16 cellular contexts compared by ENCODE assay signal in genomic region chr9:16718296-16718695, GRCh38.
DNase-seq lines count a peak whose midpoint lies in the region; ATAC-seq and TF ChIP-seq lines count a peak whose summit lies in the region.
"Had no signal": no experiment of that assay in that cellular context is flagged by ENCODE, and none has a peak within 500 bp of the region (broad histone marks: within the 10 kb centered on the region; RNA-seq: fewer than 3 reads in every experiment).

No MANE protein-coding gene starts in this region.

- H4K91ac ChIP-seq in H9 (ENCODE audit: insufficient read length, low read depth, low read length) = no peak overlapping the region

- DNase-seq in H9 (no peak), adipocyte (ENCODE audit: low read depth) (no peak), uterus (no peak), right cardiac atrium (no peak), PC-3 (no peak)
- DNase-seq: CD8-positive, alpha-beta memory T cell; NCI-H1092; NCI-H226; NCI-H526 treated with DMSO at 0.1 percent for 48 hours; NK-92 treated with Interleukin-12 subunit alpha and Interleukin-12 subunit beta, amount 100 ng/mL, for 24 hours; OCI-M1 had no signal

- H3K9me2 ChIP-seq in PC-3 (replicated peaks; ENCODE audit: low read length) = no peaks in the 10 kb centered on the region

- H3K23me2 ChIP-seq in H9 (ENCODE audit: insufficient read length, low read depth, low read length, poor library complexity, severe bottlenecking) = no peaks in the 10 kb centered on the region

- no peak overlapping the region for H2BK20ac ChIP-seq in H9 (ENCODE audit: low read depth, low read length, poor library complexity, severe bottlenecking)

- no peak overlapping the region for H2AK5ac ChIP-seq in H9 (ENCODE audit: insufficient read length, low read length)

- no peak overlapping the region for H2BK15ac ChIP-seq in H9 (ENCODE audit: low read depth, low read length)

- H3K9me3 Mint-ChIP-seq in H9 = no peaks in the 10 kb centered on the region
- H3K9me3 Mint-ChIP-seq in stimulated activated memory B cell treated with anti-CD40 and anti-IgM and Interleukin-4, amounts not matched to agents 10 μg/mL and 1 μg/mL and 100 μg/mL, for 72 hours = no peaks in the 10 kb centered on the region

- H2BK120ac ChIP-seq in H9 (ENCODE audit: low read depth, low read length, poor library complexity, severe bottlenecking) = no peak overlapping the region

- H2AFZ ChIP-seq in H9 (ENCODE audit: low read length) (no peak overlapping the region), PC-3 (ENCODE audit: low read length) (no peak overlapping the region)

- H3T11ph ChIP-seq in H9 (ENCODE audit: low read length) = no peak overlapping the region

- no peaks in the 10 kb centered on the region for H3K27me3 ChIP-seq in H9 (ENCODE audit: insufficient read depth, low read length)
- H3K27me3 ChIP-seq in adipocyte (replicated peaks; ENCODE audit: control insufficient read depth, insufficient read depth, low read length) = no peaks in the 10 kb centered on the region
- H3K27me3 ChIP-seq in muscle layer of duodenum (ENCODE audit: low read depth, low read length) = no peaks in the 10 kb centered on the region
- no peaks in the 10 kb centered on the region for H3K27me3 ChIP-seq in uterus
- no peaks in the 10 kb centered on the region for H3K27me3 ChIP-seq in right cardiac atrium (ENCODE audit: control insufficient read depth, insufficient read depth)
- no peaks in the 10 kb centered on the region for H3K27me3 ChIP-seq in PC-3 (ENCODE audit: low read length)
- H3K27me3 ChIP-seq: BLaER1 had no signal

- no peak overlapping the region for H3K14ac ChIP-seq in H9 (ENCODE audit: insufficient read depth, low read length)

- ATAC-seq in right cardiac atrium (no peak), PC-3 (no peak), GM19455 (IDR thresholded peaks at IDR 0.05; ENCODE audit: unreplicated experiment) (no peak)
- ATAC-seq in stimulated activated memory B cell treated with anti-CD40 and anti-IgM and Interleukin-4, amounts not matched to agents 10 μg/mL and 1 μg/mL and 100 μg/mL, for 72 hours = no peak
- ATAC-seq: K562 had no signal

- H3K4me1 Mint-ChIP-seq in H9 = peaks cover 68 to 78% of the 10 kb centered on the region in 2 experiments
- H3K4me1 Mint-ChIP-seq in stimulated activated memory B cell treated with anti-CD40 and anti-IgM and Interleukin-4, amounts not matched to agents 10 μg/mL and 1 μg/mL and 100 μg/mL, for 72 hours = no peaks in the 10 kb centered on the region
- H3K4me1 Mint-ChIP-seq: CD8-positive, alpha-beta memory T cell had no signal

- CTCF ChIA-PET in PC-3 (lab: Charles Lee) = no interaction called here

- H4K8ac ChIP-seq in H9 (replicated peaks; ENCODE audit: insufficient read length, low read depth, low read length) = no peak overlapping the region

- H3K27ac ChIP-seq in H9 (ENCODE audit: insufficient read length, low read depth, low read length) (no peak overlapping the region), muscle layer of duodenum (ENCODE audit: low read length) (peak overlapping the region; percentile 26), uterus (peak overlapping the region; percentile 96), right cardiac atrium (ENCODE audit: low read length) (no peak overlapping the region), PC-3 (ENCODE audit: low read length) (no peak overlapping the region; the same call in 1 of the 2 replicates)
- H3K27ac ChIP-seq: BLaER1 had no signal

- H3K27ac Mint-ChIP-seq in H9 = peak overlapping the region; percentile 2 to 87 (median 22); a peak in 6 of 7 replicates
- H3K27ac Mint-ChIP-seq in stimulated activated memory B cell treated with anti-CD40 and anti-IgM and Interleukin-4, amounts not matched to agents 10 μg/mL and 1 μg/mL and 100 μg/mL, for 72 hours = no peak overlapping the region

- no peaks in the 10 kb centered on the region for H3K27me3 Mint-ChIP-seq in H9 (ENCODE audit: low read depth)
- no peaks in the 10 kb centered on the region for H3K27me3 Mint-ChIP-seq in stimulated activated memory B cell treated with anti-CD40 and anti-IgM and Interleukin-4, amounts not matched to agents 10 μg/mL and 1 μg/mL and 100 μg/mL, for 72 hours
- H3K27me3 Mint-ChIP-seq: CD8-positive, alpha-beta memory T cell had no signal

- no peak overlapping the region for H2BK12ac ChIP-seq in H9 (ENCODE audit: insufficient read length, low read depth, low read length)

- POLR2A ChIA-PET in PC-3 (lab: Charles Lee; ENCODE audit: unreplicated experiment) = no interaction called here

- H3F3A ChIP-seq in PC-3 (ENCODE audit: low read length, unreplicated experiment) = no peaks in the 10 kb centered on the region

- H3K9ac ChIP-seq in H9 (ENCODE audit: extremely low read depth, insufficient read length, low read length) = no peak overlapping the region
- H3K9ac ChIP-seq in adipocyte (ENCODE audit: low read length) = no peak overlapping the region
- H3K9ac ChIP-seq in PC-3 (ENCODE audit: low read length) = no peak overlapping the region
- H3K9ac ChIP-seq: BLaER1 had no signal

- WGBS in H9 (ENCODE audit: extremely low coverage, insufficient read length, low lambda C conversion rate) = no CpG with 5 or more reads among the region's 1 CpG
- 92% methylated on average over 1 of the region's 1 CpG for WGBS in right cardiac atrium

- no peak for TF ChIP-seq POLR2A in uterus (IDR thresholded peaks at IDR 0.05)

- no peak overlapping the region for H3K56ac ChIP-seq in H9 (ENCODE audit: insufficient read length, low read depth, low read length)

- H4K20me1 ChIP-seq in H9 (ENCODE audit: control insufficient read depth, insufficient read depth, insufficient read length) = no peaks in the 10 kb centered on the region
- H4K20me1 ChIP-seq in PC-3 (ENCODE audit: low read length) = no peaks in the 10 kb centered on the region
- H4K20me1 ChIP-seq: BLaER1 had no signal

- H3K18ac ChIP-seq in H9 (ENCODE audit: insufficient read length, low read depth, low read length) = no peak overlapping the region

- H3K79me1 ChIP-seq in H9 (ENCODE audit: insufficient read depth, low read depth, low read length, poor library complexity, severe bottlenecking) = no peaks in the 10 kb centered on the region

- H3K9me3 ChIP-seq in H9 (ENCODE audit: control insufficient read depth, low read depth, low read length) (no peaks in the 10 kb centered on the region), adipocyte (ENCODE audit: control insufficient read depth, low read length) (no peaks in the 10 kb centered on the region), muscle layer of duodenum (ENCODE audit: control insufficient read depth in 1 of 2, low read length in 2 of 2) (no peaks in the 10 kb centered on the region), uterus (no peaks in the 10 kb centered on the region), right cardiac atrium (ENCODE audit: control insufficient read depth, low read length) (no peaks in the 10 kb centered on the region), PC-3 (ENCODE audit: low read length) (no peaks in the 10 kb centered on the region)
- H3K9me3 ChIP-seq: BLaER1 had no signal

- no peak overlapping the region for H3K23ac ChIP-seq in H9 (ENCODE audit: insufficient read length, low read depth, low read length)

- no TSS peak for BruUV-seq in PC-3 (replicated peaks; lab: Mats Ljungman, UMichigan)

- TF ChIP-seq CTCF in H9 (conservative IDR thresholded peaks at IDR 0.05) = no peak
- TF ChIP-seq CTCF in uterus (IDR thresholded peaks at IDR 0.05) = no peak
- no peak for TF ChIP-seq CTCF in PC-3 (conservative IDR thresholded peaks at IDR 0.05; ENCODE audit: low read depth, low read length)

- intact Hi-C loops in uterus (cut with DNase I; ENCODE audit: low total_unique reads) (no loop called here), right cardiac atrium (cut with DNase I) (no loop called here), PC-3 (cut with micrococcal nuclease) (no loop called here)

- H3K4me3 Mint-ChIP-seq in H9 = no peak overlapping the region; a peak in 1 of 5 replicates
- no peak overlapping the region for H3K4me3 Mint-ChIP-seq in stimulated activated memory B cell treated with anti-CD40 and anti-IgM and Interleukin-4, amounts not matched to agents 10 μg/mL and 1 μg/mL and 100 μg/mL, for 72 hours
- H3K4me3 Mint-ChIP-seq: CD8-positive, alpha-beta memory T cell had no signal

- 0 out of 7 replicates have a peak, but pooled peaks cover 0 to 5% (median 0%) of the 10 kb centered on the region in 3 experiments for H3K36me3 Mint-ChIP-seq in H9 (ENCODE audit: insufficient read depth in 1 of 3, low read depth in 3 of 3)
- H3K36me3 Mint-ChIP-seq in stimulated activated memory B cell treated with anti-CD40 and anti-IgM and Interleukin-4, amounts not matched to agents 10 μg/mL and 1 μg/mL and 100 μg/mL, for 72 hours = no peaks in the 10 kb centered on the region
- H3K36me3 Mint-ChIP-seq: CD8-positive, alpha-beta memory T cell had no signal

- H4K5ac ChIP-seq in H9 (ENCODE audit: insufficient read length, low read depth, low read length) = no peak overlapping the region

- H3K36me3 ChIP-seq in adipocyte (ENCODE audit: control insufficient read depth, insufficient read depth, low read length, severe bottlenecking) (no peaks in the 10 kb centered on the region), muscle layer of duodenum (ENCODE audit: control insufficient read depth in 1 of 2, insufficient read depth in 2 of 2, low read length in 2 of 2) (no peaks in the 10 kb centered on the region), uterus (no peaks in the 10 kb centered on the region), PC-3 (ENCODE audit: low read depth, low read length) (no peaks in the 10 kb centered on the region)
- H3K36me3 ChIP-seq: BLaER1 had no signal

- H3K4me1 ChIP-seq in H9 (ENCODE audit: insufficient read depth, low read length) (peaks cover 10% of the 10 kb centered on the region; the same call in 1 of the 2 replicates), adipocyte (ENCODE audit: control insufficient read depth, insufficient read depth, low read length) (peaks cover 73% of the 10 kb centered on the region), muscle layer of duodenum (ENCODE audit: control insufficient read depth in 1 of 2, insufficient read depth in 2 of 2, low read length in 2 of 2) (peaks cover 0 to 18% of the 10 kb centered on the region in 2 donors), uterus (peaks cover 0 to 8% of the 10 kb centered on the region in 2 donors), right cardiac atrium (ENCODE audit: control insufficient read depth, insufficient read depth, low read length) (peaks cover 2% of the 10 kb centered on the region), PC-3 (ENCODE audit: insufficient read depth, low read length) (peaks cover 15% of the 10 kb centered on the region; the same call in 1 of the 2 replicates)
- H3K4me1 ChIP-seq: BLaER1 had no signal

- H3K4me3 ChIP-seq in adipocyte (ENCODE audit: low read length) (peak overlapping the region; percentile 46), muscle layer of duodenum (ENCODE audit: low read depth in 1 of 2, low read length in 2 of 2) (no peak overlapping the region), uterus (no peak overlapping the region), right cardiac atrium (ENCODE audit: low read length) (no peak overlapping the region), PC-3 (ENCODE audit: low read length) (no peak overlapping the region)
- H3K4me3 ChIP-seq: BLaER1, K562 had no signal

- no peak overlapping the region for H2BK5ac ChIP-seq in H9 (ENCODE audit: insufficient read length, low read length)

- no peak overlapping the region for H3K4ac ChIP-seq in H9 (ENCODE audit: low read depth, low read length)

- H3K79me2 ChIP-seq in H9 (ENCODE audit: insufficient read depth, low read length) (no peaks in the 10 kb centered on the region), PC-3 (ENCODE audit: low read length) (no peaks in the 10 kb centered on the region)

- H3K4me2 ChIP-seq in H9 (ENCODE audit: insufficient read depth, insufficient read length, low read length) = no peak overlapping the region
- no peak overlapping the region for H3K4me2 ChIP-seq in PC-3 (ENCODE audit: low read length)
- H3K4me2 ChIP-seq: BLaER1 had no signal

Comparison
In these comparisons a context has a peak if more than half of its experiments do, and no peak if none do; other contexts are left out.
1. H3K27ac ChIP-seq: peak in muscle layer of duodenum (single experiment) and uterus (2 of 2); none in H9 (single experiment), right cardiac atrium (single experiment) and PC-3 (single experiment).